In genomic region chr2:31688282-31688681, GRCh38 we compare ENCODE assay signal across 1 cellular context.
TF ChIP-seq lines count a peak whose summit lies in the region.

No MANE protein-coding gene starts in this region.

TF ChIP-seq in IMR-90, 13 proteins besides CTCF, POLR2A, EP300 and RAD21 (continued from another document):
- TF ChIP-seq MAZ (IDR thresholded peaks at IDR 0.05; ENCODE audit: borderline replicate concordance, low read depth, low read length) (no peak), USF2 (IDR thresholded peaks at IDR 0.05; ENCODE audit: low read depth, low read length) (no peak)
